Comparison of ENCODE assay signal across 20 cellular contexts in genomic region chr5:170849374-170849773, GRCh38. TPM values are rescaled to one million over a fixed set of nuclear protein-coding genes. Genes with fewer than 3 reads are reported as not detected.
A peak's percentile ranks its signal among the peaks of the same experiment; 100 is the strongest.
DNase-seq lines count a peak whose midpoint lies in the region; ATAC-seq and TF ChIP-seq lines count a peak whose summit lies in the region.
"Had no signal": no experiment of that assay in that cellular context is flagged by ENCODE, and none has a peak within 500 bp of the region (broad histone marks: within the 10 kb centered on the region; RNA-seq: fewer than 3 reads in every experiment).

No MANE protein-coding gene starts in this region.

- H3K9me3 Mint-ChIP-seq in GM23338 = no peaks in the 10 kb centered on the region
- H3K9me3 Mint-ChIP-seq in chondrocyte (ENCODE audit: low read depth) = no peaks in the 10 kb centered on the region

- H3K4me3 ChIP-seq in GM23338 = no peak overlapping the region
- no peak overlapping the region for H3K4me3 ChIP-seq in OCI-LY7 (ENCODE audit: low read depth, low read length, poor library complexity, severe bottlenecking)
- no peak overlapping the region for H3K4me3 ChIP-seq in mesendoderm (ENCODE audit: low read length)
- no peak overlapping the region for H3K4me3 ChIP-seq in ascending aorta
- H3K4me3 ChIP-seq: BLaER1 treated with 17β-estradiol and CSF1 and Interleukin-3, amounts not matched to agents 10 nM and 100 nM had no signal

- no peak overlapping the region for H3K27ac ChIP-seq in GM23338 (ENCODE audit: low read depth)
- no peak overlapping the region for H3K27ac ChIP-seq in OCI-LY7 (ENCODE audit: low read depth, low read length, poor library complexity, severe bottlenecking)
- H3K27ac ChIP-seq in mesendoderm (ENCODE audit: low read depth, low read length) = no peak overlapping the region
- H3K27ac ChIP-seq in ascending aorta = no peak overlapping the region
- H3K27ac ChIP-seq: BLaER1 treated with 17β-estradiol and CSF1 and Interleukin-3, amounts not matched to agents 10 nM and 100 nM; KMS-11; RWPE1 had no signal

- H3F3A ChIP-seq in GM23338 (replicated peaks; ENCODE audit: low read depth) = no peaks in the 10 kb centered on the region

- H3K56ac ChIP-seq in mesendoderm (ENCODE audit: low read length) = no peak overlapping the region

- no peak overlapping the region for H3K9ac ChIP-seq in mesendoderm (ENCODE audit: low read length)
- H3K9ac ChIP-seq: BLaER1 treated with 17β-estradiol and CSF1 and Interleukin-3, amounts not matched to agents 10 nM and 100 nM; KMS-11 had no signal

- H3K4me3 Mint-ChIP-seq in GM23338 (no peak overlapping the region), chondrocyte (ENCODE audit: unreplicated experiment) (no peak overlapping the region)

- H2BK15ac ChIP-seq in mesendoderm (replicated peaks; ENCODE audit: low read depth) = no peak overlapping the region

- H3K27me3 ChIP-seq in GM23338 (ENCODE audit: insufficient read depth) (no peaks in the 10 kb centered on the region), mesendoderm (ENCODE audit: insufficient read depth, low read length, poor library complexity) (no peaks in the 10 kb centered on the region), ascending aorta (no peaks in the 10 kb centered on the region)
- H3K27me3 ChIP-seq: BLaER1 treated with 17β-estradiol and CSF1 and Interleukin-3, amounts not matched to agents 10 nM and 100 nM had no signal

- H3K4me1 Mint-ChIP-seq in GM23338 = no peaks in the 10 kb centered on the region
- H3K4me1 Mint-ChIP-seq in chondrocyte (ENCODE audit: low read depth) = peaks cover 28% of the 10 kb centered on the region

- H4K5ac ChIP-seq in mesendoderm (ENCODE audit: low read length) = no peak overlapping the region

- H3K4me1 ChIP-seq in GM23338 (ENCODE audit: insufficient read depth) = no peaks in the 10 kb centered on the region
- no peaks in the 10 kb centered on the region for H3K4me1 ChIP-seq in OCI-LY7 (ENCODE audit: insufficient read depth, low read length, poor library complexity, severe bottlenecking)
- no peaks in the 10 kb centered on the region for H3K4me1 ChIP-seq in mesendoderm (ENCODE audit: control insufficient read depth, low read depth, low read length)
- no peaks in the 10 kb centered on the region for H3K4me1 ChIP-seq in ascending aorta
- H3K4me1 ChIP-seq: BLaER1 treated with 17β-estradiol and CSF1 and Interleukin-3, amounts not matched to agents 10 nM and 100 nM had no signal

- TF ChIP-seq CTCF in GM23338 (conservative IDR thresholded peaks at IDR 0.05; ENCODE audit: low read depth in 2 of 2) (peak; percentile 36 to 39; a peak in 2 of 4 replicates), OCI-LY7 (conservative IDR thresholded peaks at IDR 0.05; ENCODE audit: low read length) (0 out of 2 replicates have a peak, but pooled peaks have one; percentile 14), chondrocyte (IDR thresholded peaks at IDR 0.05) (peak; percentile 21), ascending aorta (IDR thresholded peaks at IDR 0.05) (no peak)

- H2AFZ ChIP-seq in GM23338 (no peak overlapping the region), OCI-LY7 (ENCODE audit: low read length) (no peak overlapping the region)

- H4K8ac ChIP-seq in mesendoderm (ENCODE audit: low read depth, low read length) = no peak overlapping the region

- H3K4ac ChIP-seq in mesendoderm (ENCODE audit: low read depth, low read length) = no peak overlapping the region

- no peak overlapping the region for H3K23ac ChIP-seq in mesendoderm (ENCODE audit: low read length)

- no peaks in the 10 kb centered on the region for H3K79me2 ChIP-seq in GM23338 (replicated peaks; ENCODE audit: insufficient read depth)
- H3K79me2 ChIP-seq in OCI-LY7 (ENCODE audit: insufficient read depth, low read depth, low read length) = no peaks in the 10 kb centered on the region
- H3K79me2 ChIP-seq in mesendoderm (ENCODE audit: control insufficient read depth, insufficient read depth, low read length) = no peaks in the 10 kb centered on the region

- H3K27me3 Mint-ChIP-seq in GM23338 (ENCODE audit: insufficient read depth, low read depth, poor library complexity) (peaks cover 4% of the 10 kb centered on the region), chondrocyte (ENCODE audit: low read depth) (no peaks in the 10 kb centered on the region)

- no peaks in the 10 kb centered on the region for H3K79me1 ChIP-seq in mesendoderm (ENCODE audit: low read length)

- no TSS peak for BruUV-seq in OCI-LY7 (replicated peaks; lab: Mats Ljungman, UMichigan)

- no peak overlapping the region for H2AK5ac ChIP-seq in mesendoderm (ENCODE audit: low read length)

- H3K18ac ChIP-seq in mesendoderm (ENCODE audit: low read length) = no peak overlapping the region

- WGBS in mesendoderm (ENCODE audit: extremely low coverage, insufficient coverage, low lambda C conversion rate) = no CpG with 5 or more reads among the region's 2 CpGs

- H3K36me3 Mint-ChIP-seq in GM23338 (ENCODE audit: low read depth) (no peaks in the 10 kb centered on the region), chondrocyte (ENCODE audit: low read depth) (no peaks in the 10 kb centered on the region)

- CTCF ChIA-PET in OCI-LY7 (lab: Charles Lee; ENCODE audit: unreplicated experiment) = no interaction called here

- H2BK120ac ChIP-seq in mesendoderm (ENCODE audit: low read depth, low read length) = no peak overlapping the region

- H3K27ac Mint-ChIP-seq in GM23338 = no peak overlapping the region
- no peak overlapping the region for H3K27ac Mint-ChIP-seq in chondrocyte (ENCODE audit: unreplicated experiment)

- H3K36me3 ChIP-seq in GM23338 (ENCODE audit: insufficient read depth) = no peaks in the 10 kb centered on the region
- H3K36me3 ChIP-seq in OCI-LY7 (ENCODE audit: insufficient read depth, low read length) = no peaks in the 10 kb centered on the region
- H3K36me3 ChIP-seq in mesendoderm (ENCODE audit: control insufficient read depth, insufficient read depth, low read length) = no peaks in the 10 kb centered on the region
- H3K36me3 ChIP-seq in ascending aorta = no peaks in the 10 kb centered on the region
- H3K36me3 ChIP-seq: BLaER1 treated with 17β-estradiol and CSF1 and Interleukin-3, amounts not matched to agents 10 nM and 100 nM had no signal

- H4K20me1 ChIP-seq in GM23338 (replicated peaks; ENCODE audit: insufficient read depth) = no peaks in the 10 kb centered on the region
- no peaks in the 10 kb centered on the region for H4K20me1 ChIP-seq in OCI-LY7 (ENCODE audit: insufficient read depth, low read length)
- H4K20me1 ChIP-seq: BLaER1 treated with 17β-estradiol and CSF1 and Interleukin-3, amounts not matched to agents 10 nM and 100 nM had no signal

- peak; percentile 34 for DNase-seq in GM23338 (ENCODE audit: low spot score)
- DNase-seq in OCI-LY7 (ENCODE audit: low spot score) = no peak
- no peak for DNase-seq in chondrocyte (ENCODE audit: low spot score)
- peak; percentile 23 for DNase-seq in mesendoderm
- no peak for DNase-seq in stimulated activated CD4-positive, alpha-beta T cell treated with anti-CD3 and anti-CD28 coated beads, Interleukin-2, amount 100 ng/mL, for 24 hours
- no peak for DNase-seq in ascending aorta (ENCODE audit: low spot score in 2 of 2)
- DNase-seq: DND-41, GOT3, NCI-H1417 treated with DMSO at 0.1 percent for 48 hours, NCI-H187 treated with DMSO at 0.1 percent for 48 hours, NCI-H345, NCI-H524 treated with DMSO at 0.1 percent for 48 hours, PC-3, SW 1271 had no signal

- H3K9me3 ChIP-seq in OCI-LY7 (ENCODE audit: low read length) = no peaks in the 10 kb centered on the region
- no peaks in the 10 kb centered on the region for H3K9me3 ChIP-seq in ascending aorta
- H3K9me3 ChIP-seq: BLaER1 treated with 17β-estradiol and CSF1 and Interleukin-3, amounts not matched to agents 10 nM and 100 nM had no signal

- H3K9me2 ChIP-seq in GM23338 (ENCODE audit: insufficient read depth) (no peaks in the 10 kb centered on the region), OCI-LY7 (ENCODE audit: insufficient read depth, low read length) (no peaks in the 10 kb centered on the region)

- no peak; the same call in 2 of the 3 replicates for ATAC-seq in GM23338
- no peak for ATAC-seq in GM19328 (IDR thresholded peaks at IDR 0.05; ENCODE audit: unreplicated experiment)
- ATAC-seq: PC-3 had no signal

- no peak overlapping the region for H3K4me2 ChIP-seq in GM23338
- no peak overlapping the region for H3K4me2 ChIP-seq in OCI-LY7 (ENCODE audit: low read length)
- no peak overlapping the region for H3K4me2 ChIP-seq in mesendoderm (ENCODE audit: low read length)
- H3K4me2 ChIP-seq: BLaER1 treated with 17β-estradiol and CSF1 and Interleukin-3, amounts not matched to agents 10 nM and 100 nM; KMS-11 had no signal

- POLR2A ChIA-PET in OCI-LY7 (lab: Charles Lee) = interaction anchor here (0.8 kb wide), 1 partner anchor 11 kb away, joined by 3 read pairs; no protein-coding TSS in a partner anchor

- intact Hi-C loops in OCI-LY7 (cut with micrococcal nuclease; ENCODE audit: unreplicated experiment) (no loop called here), ascending aorta (cut with DNase I) (no loop called here)

- no peak overlapping the region for H2BK5ac ChIP-seq in mesendoderm (ENCODE audit: low read length)

TF ChIP-seq in GM23338, 12 proteins besides CTCF, POLR2A, EP300 and RAD21 (continues in another document):
- TF ChIP-seq POLR2AphosphoS5 (IDR thresholded peaks at IDR 0.05; ENCODE audit: low read depth) (no peak), EZH2phosphoT487 (IDR thresholded peaks at IDR 0.05; ENCODE audit: unreplicated experiment) (no peak), CREB1 (CRISPR knock-in tag; IDR thresholded peaks at IDR 0.05; ENCODE audit: low read depth) (no peak), STAT1 (IDR thresholded peaks at IDR 0.05; ENCODE audit: unreplicated experiment) (no peak), NANOG (IDR thresholded peaks at IDR 0.05; ENCODE audit: borderline replicate concordance) (no peak), ZNF114 (CRISPR knock-in tag; IDR thresholded peaks at IDR 0.05) (no peak), JUNB (IDR thresholded peaks at IDR 0.05; ENCODE audit: unreplicated experiment) (no peak), ETS1 (IDR thresholded peaks at IDR 0.05) (no peak)

RNA-seq across cellular contexts. Expression of gene RANBP17, which starts 12.4 kb away (rescaled TPM):
- 53.1 and 92.5 TPM in 2 replicates for total RNA-seq in GM23338 (2014; rRNA removed; shearing (Covaris generic))
- 33.7 and 43.8 TPM in 2 replicates for polyA plus RNA-seq in GM23338 (2016; fragmentation: Nextera tagmentation; extraction: Ambion mirVana)
- total RNA-seq in OCI-LY7 (2014; rRNA removed; shearing (Covaris generic)) = not detected in 2 replicates
- total RNA-seq in OCI-LY7 (2022) = not detected in 2 replicates
- total RNA-seq in chondrocyte = 22.5 to 35.7 TPM (median 24.5 TPM) in 3 replicates
- 3.8 TPM for polyA plus RNA-seq in mesendoderm (2013, experiment 1 of 2)
- polyA plus RNA-seq in mesendoderm (2013, experiment 2 of 2) = 3.2 TPM
- 0.96 TPM for total RNA-seq in ascending aorta
- total RNA-seq: A673, M059J had no signal

Comparison
In these comparisons a context has a peak if more than half of its experiments do, and no peak if none do; other contexts are left out.
1. DNase-seq: peak in GM23338 (single experiment) and mesendoderm (single experiment); none in OCI-LY7 (single experiment), chondrocyte (single experiment), stimulated activated CD4-positive, alpha-beta T cell treated with anti-CD3 and anti-CD28 coated beads, Interleukin-2, amount 100 ng/mL, for 24 hours (0 of 2) and ascending aorta (0 of 2).
2. CTCF ChIP-seq: peak in GM23338 (2 of 2), OCI-LY7 (single experiment) and chondrocyte (single experiment); none in ascending aorta (0 of 3).
3. RNA of gene RANBP17, which starts 12.4 kb away (total RNA-seq): 53.1 to 92.5 TPM in GM23338 and 22.5 to 35.7 TPM in chondrocyte; 0.96 TPM in ascending aorta (single experiment) and not detected in OCI-LY7; every median in the first group is over 10 times any median in the second.